Comparison of ENCODE assay signal across 17 cellular contexts in genomic region chr13:50526771-50527567, GRCh38.
DNase-seq lines count a peak whose midpoint lies in the region; ATAC-seq, FAIRE-seq and TF ChIP-seq lines count a peak whose summit lies in the region.
"Had no signal": no experiment of that assay in that cellular context is flagged by ENCODE, and none has a peak within 500 bp of the region (broad histone marks: within the 10 kb centered on the region; RNA-seq: fewer than 3 reads in every experiment).

No MANE protein-coding gene starts in this region.

- H3K9me3 ChIP-seq in BLaER1 (0 out of 2 replicates have a peak, but pooled peaks cover 7% of the 10 kb centered on the region), MG63 (no peaks in the 10 kb centered on the region), ascending aorta (no peaks in the 10 kb centered on the region)

- DNase-seq in MG63 (peak; percentile 20), ascending aorta (ENCODE audit: low spot score in 2 of 2) (no peak), naive B cell (peak; percentile 38), H54 (ENCODE audit: insufficient read length, low spot score) (no peak)
- DNase-seq in activated T-helper 2 cell treated with anti-CD3 and anti-CD28 coated beads, Interferon-gamma antibody, Interleukin-2, Interleukin-4, amounts not matched to agents 10 μg/mL and 5 μg/mL and 100 μg/mL, durations not matched to agents 14 hours and 24 hours and 36 hours (ENCODE audit: low spot score): no peak
- no peak for DNase-seq in stimulated activated CD4-positive, alpha-beta T cell treated with anti-CD3 and anti-CD28 coated beads, Interleukin-2, amount 100 ng/mL, for 24 hours
- DNase-seq: activated CD4-positive, alpha-beta memory T cell treated with anti-CD3 and anti-CD28 coated beads for 36 hours; activated gamma-delta T cell treated with Interleukin-2 at 50 U/mL for 16 hours; cerebellar nuclear complex; NCI-H146; T-helper 2 cell had no signal

- H3K27me3 Mint-ChIP-seq in naive B cell: no peaks in the 10 kb centered on the region
- peaks cover 52% of the 10 kb centered on the region for H3K27me3 Mint-ChIP-seq in activated T-helper 2 cell treated with anti-CD3 and anti-CD28 coated beads, Interferon-gamma antibody, Interleukin-2, Interleukin-4, amounts not matched to agents 10 μg/mL and 5 μg/mL and 100 μg/mL, durations not matched to agents 14 hours and 24 hours and 36 hours (ENCODE audit: low read depth)
- H3K27me3 Mint-ChIP-seq: activated CD4-positive, alpha-beta memory T cell treated with anti-CD3 and anti-CD28 coated beads for 36 hours had no signal

- intact Hi-C loops in ascending aorta (cut with DNase I): loop anchor here (5.0 kb wide), 2 partner anchors 105 to 385 kb away; no protein-coding TSS in a partner anchor
- intact Hi-C loops in activated T-helper 2 cell treated with anti-CD3 and anti-CD28 coated beads, Interferon-gamma antibody, Interleukin-2, Interleukin-4, amounts not matched to agents 10 μg/mL and 5 μg/mL and 100 μg/mL, durations not matched to agents 14 hours and 24 hours and 36 hours (cut with micrococcal nuclease): no loop called here

- H3K27me3 ChIP-seq in BLaER1 (no peaks in the 10 kb centered on the region), MG63 (no peaks in the 10 kb centered on the region), ascending aorta (no peaks in the 10 kb centered on the region)

- FAIRE-seq in H54 (lab: Jason Lieb, UNC): no peak
- FAIRE-seq: G401.6, GM18507 had no signal

- H3K9me3 Mint-ChIP-seq in naive B cell: no peaks in the 10 kb centered on the region
- H3K9me3 Mint-ChIP-seq in activated T-helper 2 cell treated with anti-CD3 and anti-CD28 coated beads, Interferon-gamma antibody, Interleukin-2, Interleukin-4, amounts not matched to agents 10 μg/mL and 5 μg/mL and 100 μg/mL, durations not matched to agents 14 hours and 24 hours and 36 hours: no peaks in the 10 kb centered on the region
- H3K9me3 Mint-ChIP-seq: activated CD4-positive, alpha-beta memory T cell treated with anti-CD3 and anti-CD28 coated beads for 36 hours; mesothelial cell of epicardium had no signal

- no peak overlapping the region for H3K4me3 ChIP-seq in BLaER1
- no peak overlapping the region for H3K4me3 ChIP-seq in MG63
- H3K4me3 ChIP-seq in ascending aorta: peak overlapping the region in 1 of 2 donors; percentile 40

- H3K36me3 ChIP-seq in BLaER1: no peaks in the 10 kb centered on the region
- H3K36me3 ChIP-seq in MG63: no peaks in the 10 kb centered on the region
- no peaks in the 10 kb centered on the region for H3K36me3 ChIP-seq in ascending aorta

- H3K4me1 ChIP-seq in BLaER1: peaks cover 66% of the 10 kb centered on the region
- H3K4me1 ChIP-seq in ascending aorta: peaks cover 18 to 27% of the 10 kb centered on the region in 2 donors

- H3K36me3 Mint-ChIP-seq in naive B cell: no peaks in the 10 kb centered on the region
- H3K36me3 Mint-ChIP-seq in activated T-helper 2 cell treated with anti-CD3 and anti-CD28 coated beads, Interferon-gamma antibody, Interleukin-2, Interleukin-4, amounts not matched to agents 10 μg/mL and 5 μg/mL and 100 μg/mL, durations not matched to agents 14 hours and 24 hours and 36 hours (ENCODE audit: low read depth): no peaks in the 10 kb centered on the region
- H3K36me3 Mint-ChIP-seq: activated CD4-positive, alpha-beta memory T cell treated with anti-CD3 and anti-CD28 coated beads for 36 hours; mesothelial cell of epicardium had no signal

- H3K9ac ChIP-seq in BLaER1: no peak overlapping the region
- H3K9ac ChIP-seq: parathyroid adenoma had no signal

- peaks cover 32 to 47% (median 41%) of the 10 kb centered on the region in 3 donors for H3K4me1 Mint-ChIP-seq in naive B cell
- H3K4me1 Mint-ChIP-seq in activated T-helper 2 cell treated with anti-CD3 and anti-CD28 coated beads, Interferon-gamma antibody, Interleukin-2, Interleukin-4, amounts not matched to agents 10 μg/mL and 5 μg/mL and 100 μg/mL, durations not matched to agents 14 hours and 24 hours and 36 hours (ENCODE audit: low read depth): peaks cover 24% of the 10 kb centered on the region

- ATAC-seq in naive B cell (ENCODE audit: low read depth in 2 of 2) (peak; percentile 40 to 70), GM21381 (IDR thresholded peaks at IDR 0.05; ENCODE audit: unreplicated experiment) (no peak)

- TF ChIP-seq CTCF in ascending aorta (IDR thresholded peaks at IDR 0.05): no peak

- no peak for TF ChIP-seq POLR2A in H54 (IDR thresholded peaks at IDR 0.05; ENCODE audit: low read depth, low read length)

- peak overlapping the region in 3 of 6 donors; percentile 47 to 59 (median 58) for H3K27ac Mint-ChIP-seq in naive B cell
- no peak overlapping the region for H3K27ac Mint-ChIP-seq in activated T-helper 2 cell treated with anti-CD3 and anti-CD28 coated beads, Interferon-gamma antibody, Interleukin-2, Interleukin-4, amounts not matched to agents 10 μg/mL and 5 μg/mL and 100 μg/mL, durations not matched to agents 14 hours and 24 hours and 36 hours
- H3K27ac Mint-ChIP-seq: activated CD4-positive, alpha-beta memory T cell treated with anti-CD3 and anti-CD28 coated beads for 36 hours; mesothelial cell of epicardium had no signal

- no peaks in the 10 kb centered on the region for H4K20me1 ChIP-seq in BLaER1

- peak overlapping the region; percentile 76 for H3K4me2 ChIP-seq in BLaER1

- peak overlapping the region in 6 of 8 donors; percentile 16 to 76 (median 32) for H3K4me3 Mint-ChIP-seq in naive B cell
- no peak overlapping the region for H3K4me3 Mint-ChIP-seq in activated T-helper 2 cell treated with anti-CD3 and anti-CD28 coated beads, Interferon-gamma antibody, Interleukin-2, Interleukin-4, amounts not matched to agents 10 μg/mL and 5 μg/mL and 100 μg/mL, durations not matched to agents 14 hours and 24 hours and 36 hours (ENCODE audit: low read depth)
- H3K4me3 Mint-ChIP-seq: activated CD4-positive, alpha-beta memory T cell treated with anti-CD3 and anti-CD28 coated beads for 36 hours; mesothelial cell of epicardium had no signal

- H3K27ac ChIP-seq in BLaER1 (no peak overlapping the region), ascending aorta (peak overlapping the region; percentile 17 to 53)
- H3K27ac ChIP-seq: parathyroid adenoma had no signal

Comparison
In these comparisons a context has a peak if more than half of its experiments do, and no peak if none do; other contexts are left out.
1. DNase-seq: peak in MG63 (single experiment) and naive B cell (single experiment); none in ascending aorta (0 of 2), H54 (single experiment), activated T-helper 2 cell treated with anti-CD3 and anti-CD28 coated beads, Interferon-gamma antibody, Interleukin-2, Interleukin-4, amounts not matched to agents 10 μg/mL and 5 μg/mL and 100 μg/mL, durations not matched to agents 14 hours and 24 hours and 36 hours (single experiment) and stimulated activated CD4-positive, alpha-beta T cell treated with anti-CD3 and anti-CD28 coated beads, Interleukin-2, amount 100 ng/mL, for 24 hours (0 of 2).